Comparison of ENCODE assay signal across 20 cellular contexts in genomic region chr2:216155954-216156353, GRCh38. TPM values are rescaled to one million over a fixed set of nuclear protein-coding genes. Genes with fewer than 3 reads are reported as not detected.
DNase-seq lines count a peak whose midpoint lies in the region; ATAC-seq, FAIRE-seq and TF ChIP-seq lines count a peak whose summit lies in the region.
"Had no signal": no experiment of that assay in that cellular context is flagged by ENCODE, and none has a peak within 500 bp of the region (broad histone marks: within the 10 kb centered on the region; RNA-seq: fewer than 3 reads in every experiment).

No MANE protein-coding gene starts in this region.

- TF ChIP-seq POLR2A in GM12891 (IDR thresholded peaks at IDR 0.05; ENCODE audit: low read depth, low read length), result no peak

- no peaks in the 10 kb centered on the region for H3K27me3 Mint-ChIP-seq in central memory CD8-positive, alpha-beta T cell
- H3K27me3 Mint-ChIP-seq: CD4-positive, CD25-positive, alpha-beta regulatory T cell had no signal

- H3K9me3 ChIP-seq in Panc1 (ENCODE audit: control insufficient read depth, insufficient read depth, low read depth, low read length), result no peaks in the 10 kb centered on the region
- H3K9me3 ChIP-seq in neutrophil, result no peaks in the 10 kb centered on the region
- H3K9me3 ChIP-seq: BE2C, Caco-2, HAP-1 had no signal

- H3K27ac ChIP-seq in Panc1 (ENCODE audit: low read length) (no peak overlapping the region), neutrophil (peak overlapping the region; percentile 17)

- H3K4me1 Mint-ChIP-seq in central memory CD8-positive, alpha-beta T cell, result peaks cover 40% of the 10 kb centered on the region

- H3K27ac Mint-ChIP-seq in central memory CD8-positive, alpha-beta T cell (ENCODE audit: low read depth), result peak overlapping the region; percentile 19
- H3K27ac Mint-ChIP-seq: CD4-positive, CD25-positive, alpha-beta regulatory T cell had no signal

- BruUV-seq in Panc1 (replicated peaks; lab: Mats Ljungman, UMichigan), result no TSS peak

- intact Hi-C loops in Panc1 (cut with micrococcal nuclease; ENCODE audit: unreplicated experiment), result no loop called here

- CTCF ChIA-PET in Panc1 (lab: Charles Lee), result no interaction called here

- in situ Hi-C loops in Panc1 (cut with HindIII; ENCODE audit: low pct_unique_long_range_greater_than_20kb, low sequenced_read_pairs), result no loop called here

- POLR2A ChIA-PET in Panc1 (lab: Charles Lee), result no interaction called here

- TF ChIP-seq CTCF in Panc1 (IDR thresholded peaks at IDR 0.05), result no peak
- TF ChIP-seq CTCF in neutrophil (IDR thresholded peaks at IDR 0.05), result no peak

- no peaks in the 10 kb centered on the region for H3K9me3 Mint-ChIP-seq in central memory CD8-positive, alpha-beta T cell
- H3K9me3 Mint-ChIP-seq: CD4-positive, CD25-positive, alpha-beta regulatory T cell had no signal

- H3K36me3 ChIP-seq in Panc1 (ENCODE audit: control insufficient read depth, insufficient read depth, low read length), result peaks cover 44% of the 10 kb centered on the region
- peaks cover 77% of the 10 kb centered on the region for H3K36me3 ChIP-seq in neutrophil

- no peak overlapping the region for H3K4me3 ChIP-seq in Panc1 (ENCODE audit: low read depth in 2 of 2, low read length in 2 of 2)
- no peak overlapping the region for H3K4me3 ChIP-seq in neutrophil (ENCODE audit: low read depth in 1 of 2, low read length in 1 of 2)
- H3K4me3 ChIP-seq: GM12878, HAP-1 had no signal

- H3K36me3 Mint-ChIP-seq in central memory CD8-positive, alpha-beta T cell (ENCODE audit: insufficient read depth), result peaks cover 43% of the 10 kb centered on the region

- H3K4me3 Mint-ChIP-seq in central memory CD8-positive, alpha-beta T cell, result no peak overlapping the region
- H3K4me3 Mint-ChIP-seq: CD4-positive, CD25-positive, alpha-beta regulatory T cell had no signal

- H3K4me1 ChIP-seq in Panc1 (ENCODE audit: control insufficient read depth, insufficient read depth, low read length) (no peaks in the 10 kb centered on the region), neutrophil (ENCODE audit: control insufficient read depth in 1 of 2, insufficient read depth in 1 of 2, low read depth in 1 of 2, low read length in 1 of 2) (no peaks in the 10 kb centered on the region)
- H3K4me1 ChIP-seq: BE2C, Caco-2 had no signal

- H3K27me3 ChIP-seq in Panc1 (ENCODE audit: control insufficient read depth, insufficient read depth, low read length), result no peaks in the 10 kb centered on the region
- H3K27me3 ChIP-seq in neutrophil, result no peaks in the 10 kb centered on the region
- H3K27me3 ChIP-seq: BE2C had no signal

- no peak for DNase-seq in GM12891 (ENCODE audit: insufficient read length, low spot score)
- DNase-seq in Panc1 (ENCODE audit: low read depth, low spot score), result no peak
- no peak for DNase-seq in central memory CD8-positive, alpha-beta T cell (ENCODE audit: low spot score in 2 of 2)
- DNase-seq in NOMO-1 treated with dmso at 0.1 percent for 144 hours (lab: John Stamatoyannopoulos, UW; ENCODE audit: unreplicated experiment), result no peak
- DNase-seq in mucosa of gallbladder (ENCODE audit: low spot score), result no peak
- DNase-seq in LoVo (ENCODE audit: low spot score), result no peak
- DNase-seq: ACHN; BE2C; C1 segment of cervical spinal cord; Caco-2; CD4-positive, CD25-positive, alpha-beta regulatory T cell; DMS153; DMS79 had no signal

- ATAC-seq in Panc1, result peak; percentile 44; the same call in 1 of the 2 replicates
- ATAC-seq in central memory CD8-positive, alpha-beta T cell (replicated peaks; ENCODE audit: extremely low read depth, poor library complexity, severe bottlenecking), result no peak
- ATAC-seq in HG02852 (IDR thresholded peaks at IDR 0.05; ENCODE audit: unreplicated experiment), result no peak
- ATAC-seq: GM12878 had no signal

- FAIRE-seq in GM12891 (lab: Jason Lieb, UNC), result no peak
- FAIRE-seq: A204.1, D721Med, GM12878, GM19239 had no signal

TF ChIP-seq in GM12891, 5 proteins besides CTCF, POLR2A, EP300 and RAD21:
- TF ChIP-seq POLR2AphosphoS5 (IDR thresholded peaks at IDR 0.05; ENCODE audit: low read depth, low read length) (0 out of 2 replicates have a peak, but pooled peaks have one; percentile 20), PAX5 (IDR thresholded peaks at IDR 0.05; ENCODE audit: insufficient read depth, low read length, severe bottlenecking) (no peak)

RNA-seq across cellular contexts. Expression of gene XRCC5, which starts 46.8 kb away (rescaled TPM):
- polyA plus RNA-seq in GM12891 (2012; ENCODE audit: low read depth, missing spikeins), result 218 TPM
- total RNA-seq in Panc1 (2021; ENCODE audit: unreplicated experiment) (322 TPM), mucosa of gallbladder (197 TPM)
- 173 TPM for polyA plus RNA-seq in Panc1 (2012; ENCODE audit: insufficient read length)
